Comparison of ENCODE assay signal across 23 cellular contexts in genomic region chr2:31065356-31065755, GRCh38.
"Had no signal": no experiment of that assay in that cellular context is flagged by ENCODE, and none has a peak within 500 bp of the region (broad histone marks: within the 10 kb centered on the region; RNA-seq: fewer than 3 reads in every experiment).

No MANE protein-coding gene starts in this region.

- H3K36me3 ChIP-seq: colonic mucosa, esophagus squamous epithelium, gastrocnemius medialis, heart right ventricle, left lung, lower lobe of right lung had no signal

- ATAC-seq: effector memory CD8-positive, alpha-beta T cell; gastrocnemius medialis; heart right ventricle; left cardiac atrium; left lung; left ventricle myocardium superior; mucosa of descending colon; naive thymus-derived CD8-positive, alpha-beta T cell had no signal

- H3K4me1 ChIP-seq: colonic mucosa, gastrocnemius medialis, heart right ventricle, left lung, lower lobe of right lung had no signal

- H3K4me3 ChIP-seq: colonic mucosa, esophagus squamous epithelium, gastrocnemius medialis, heart right ventricle, left lung, lower lobe of right lung, mucosa of descending colon had no signal

- DNase-seq: colonic mucosa; cortex of kidney; effector CD8-positive, alpha-beta T cell; effector memory CD8-positive, alpha-beta T cell; endodermal cell; erythroblast; esophagus squamous epithelium; foreskin fibroblast; foreskin melanocyte; gastrocnemius medialis; glutamatergic neuron; head of caudate nucleus; heart right ventricle; hippocampal formation; left cardiac atrium; left lung; left ventricle myocardium superior; lower lobe of right lung; mesendoderm; mucosa of descending colon; naive B cell; naive thymus-derived CD8-positive, alpha-beta T cell had no signal

- H3K27ac ChIP-seq: colonic mucosa, epithelial cell of prostate, esophagus squamous epithelium, gastrocnemius medialis, heart right ventricle, left lung, lower lobe of right lung had no signal

- H3K9me3 ChIP-seq: colonic mucosa, esophagus squamous epithelium, gastrocnemius medialis, left lung, lower lobe of right lung, mucosa of descending colon had no signal

- H3K27me3 ChIP-seq: colonic mucosa, esophagus squamous epithelium, gastrocnemius medialis, left lung had no signal
